25 cellular contexts compared by ENCODE assay signal in genomic region chr1:172308577-172308976, GRCh38.
"Had no signal": no experiment of that assay in that cellular context is flagged by ENCODE, and none has a peak within 500 bp of the region (broad histone marks: within the 10 kb centered on the region; RNA-seq: fewer than 3 reads in every experiment).

No MANE protein-coding gene starts in this region.

- H3K4me3 ChIP-seq: colonic mucosa, left ventricle myocardium inferior, ovary, uterus had no signal

- H3K36me3 ChIP-seq: colonic mucosa, left ventricle myocardium inferior, neutrophil, ovary, uterus had no signal

- H3K27me3 ChIP-seq: colonic mucosa, foreskin keratinocyte, neutrophil, ovary, uterus had no signal

- DNase-seq: activated CD4-positive, alpha-beta T cell treated with anti-CD3 and anti-CD28 coated beads, Interleukin-2, amount 10 ng/mL, durations not matched to agents 7 days and 5 days; activated CD4-positive, CD25-positive, alpha-beta regulatory T cell treated with anti-CD3 and anti-CD28 coated beads, Interleukin-2, amount 50 U/mL, for 72 hours; activated CD8-positive, alpha-beta T cell treated with anti-CD3 and anti-CD28 coated beads for 36 hours; activated effector memory CD4-positive, alpha-beta T cell treated with Interleukin-2 at 50 U/mL for 16 hours; activated naive CD4-positive, alpha-beta T cell treated with Interleukin-2 at 50 U/mL for 16 hours; activated T-cell treated with anti-CD3 and anti-CD28 coated beads for 4 hours; anterior cingulate cortex; colonic mucosa; effector CD8-positive, alpha-beta T cell; erythroblast; foreskin keratinocyte; left ventricle myocardium inferior; nephron progenitor cell; ovary; small intestine; stimulated activated CD4-positive, alpha-beta T cell treated with anti-CD3 and anti-CD28 coated beads, Interleukin-1b, Interleukin-23, amount 100 ng/mL, for 48 hours; stimulated activated CD4-positive, alpha-beta T cell treated with anti-CD3 and anti-CD28 coated beads, Interleukin-4, amount 100 ng/mL, for 4 hours; stimulated activated CD8-positive, alpha-beta memory T cell treated with anti-CD3 and anti-CD28 coated beads, Interleukin-4, amount 100 ng/mL, for 48 hours; stimulated activated naive CD8-positive, alpha-beta T cell treated with anti-CD3 and anti-CD28 coated beads, Interleukin-15, amount 100 ng/mL, for 72 hours; substantia nigra; T-helper 2 cell; uterus had no signal

- H3K27ac ChIP-seq: colonic mucosa, foreskin keratinocyte, left ventricle myocardium inferior, neutrophil, ovary, uterus had no signal

- H3K4me1 ChIP-seq: colonic mucosa, foreskin keratinocyte, left ventricle myocardium inferior, uterus had no signal

- ATAC-seq: activated CD8-positive, alpha-beta T cell treated with anti-CD3 and anti-CD28 coated beads for 36 hours; foreskin keratinocyte; sciatic nerve; stimulated activated memory B cell treated with anti-CD40 and anti-IgM and Interleukin-4, amounts not matched to agents 10 μg/mL and 1 μg/mL and 100 μg/mL, for 72 hours; stimulated activated naive CD8-positive, alpha-beta T cell treated with anti-CD3 and anti-CD28 coated beads, Interleukin-15, amount 100 ng/mL, for 72 hours had no signal

- H3K9me3 ChIP-seq: colonic mucosa, neutrophil, ovary, uterus had no signal
